ENCODE assay signal across 8 cellular contexts in the genomic region with DNA sequence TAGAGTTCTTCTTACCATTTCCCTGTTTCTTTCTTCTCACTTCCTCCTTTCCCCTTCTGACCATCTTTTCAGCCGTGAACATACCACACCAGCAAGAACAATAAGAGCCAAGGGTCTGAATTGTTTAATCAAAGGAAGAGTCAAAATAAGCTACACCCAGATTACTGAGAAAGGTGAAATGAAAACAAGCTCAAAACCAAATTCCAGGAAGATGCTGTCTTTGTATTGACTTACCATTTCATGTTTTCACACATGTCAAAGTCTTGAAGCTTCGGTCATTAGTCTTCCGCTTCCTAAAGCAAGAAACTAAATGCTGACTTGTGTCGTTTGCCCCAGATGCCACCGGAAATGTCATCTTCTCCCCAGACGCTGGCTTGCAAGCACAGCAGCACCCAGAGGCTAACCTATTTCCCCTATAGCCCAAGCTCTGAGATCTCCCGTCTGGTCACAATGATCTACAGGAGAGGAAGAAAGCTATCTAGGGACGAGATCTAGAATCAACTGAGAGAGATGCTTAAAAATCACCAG.
DNase-seq lines count a peak whose midpoint lies in the region; ATAC-seq and TF ChIP-seq lines count a peak whose summit lies in the region.

No MANE protein-coding gene starts in this region.

- H3K27me3 Mint-ChIP-seq in stimulated activated naive CD8-positive, alpha-beta T cell treated with anti-CD3 and anti-CD28 coated beads, Interleukin-15, amount 100 ng/mL, for 72 hours, result no peaks in the 10 kb centered on the region

- DNase-seq in activated gamma-delta T cell treated with Interleukin-2 at 50 U/mL for 16 hours, result peak; percentile 73
- no peak for DNase-seq in activated gamma-delta T cell (lab: John Stamatoyannopoulos, UW)
- peak; percentile 63 to 69 for DNase-seq in activated CD4-positive, alpha-beta T cell treated with anti-CD3 and anti-CD28 coated beads for 4 hours
- no peak for DNase-seq in heart right ventricle
- peak; percentile 69 to 87 for DNase-seq in stimulated activated naive CD8-positive, alpha-beta T cell treated with anti-CD3 and anti-CD28 coated beads, Interleukin-15, amount 100 ng/mL, for 72 hours
- no peak for DNase-seq in NCI-H1694 treated with DMSO at 0.1 percent for 48 hours (lab: John Stamatoyannopoulos, UW)
- DNase-seq in A172 (ENCODE audit: low spot score), result no peak

- H3K27ac Mint-ChIP-seq in stimulated activated naive CD8-positive, alpha-beta T cell treated with anti-CD3 and anti-CD28 coated beads, Interleukin-15, amount 100 ng/mL, for 72 hours, result peak overlapping the region; percentile 99 to 100

- ATAC-seq in HG03457 (IDR thresholded peaks at IDR 0.05; ENCODE audit: unreplicated experiment) (peak; percentile 61), heart right ventricle (peak in 7 of 8 donors; percentile 63 to 85 (median 76))
- peak; percentile 59 for ATAC-seq in stimulated activated naive CD8-positive, alpha-beta T cell treated with anti-CD3 and anti-CD28 coated beads, Interleukin-15, amount 100 ng/mL, for 72 hours

- H3K4me1 Mint-ChIP-seq in stimulated activated naive CD8-positive, alpha-beta T cell treated with anti-CD3 and anti-CD28 coated beads, Interleukin-15, amount 100 ng/mL, for 72 hours, result peaks cover 16% of the 10 kb centered on the region

- peaks cover 0 to 14% (median 0%) of the 10 kb centered on the region in 9 donors for H3K4me1 ChIP-seq in heart right ventricle

- TF ChIP-seq CTCF in heart right ventricle (IDR thresholded peaks at IDR 0.05), result no peak

- peak overlapping the region in 3 of 10 donors; percentile 42 to 88 (median 44) for H3K27ac ChIP-seq in heart right ventricle

- peak overlapping the region; percentile 91 to 95 for H3K4me3 Mint-ChIP-seq in stimulated activated naive CD8-positive, alpha-beta T cell treated with anti-CD3 and anti-CD28 coated beads, Interleukin-15, amount 100 ng/mL, for 72 hours

- peak overlapping the region in 6 of 10 donors; percentile 7 to 55 (median 14) for H3K4me3 ChIP-seq in heart right ventricle

- H3K36me3 ChIP-seq in heart right ventricle, result no peaks in the 10 kb centered on the region

- no peaks in the 10 kb centered on the region for H3K9me3 Mint-ChIP-seq in stimulated activated naive CD8-positive, alpha-beta T cell treated with anti-CD3 and anti-CD28 coated beads, Interleukin-15, amount 100 ng/mL, for 72 hours

- 83 to 86% methylated on average over 8 of the region's 8 CpGs for WGBS in heart right ventricle, 2 donors

- intact Hi-C loops in heart right ventricle (cut with DNase I), result loop anchor here in 1 of 10 donors (10.0 kb wide), 1 partner anchor 131 kb away; no protein-coding TSS in a partner anchor

- H3K27me3 ChIP-seq in heart right ventricle, result no peaks in the 10 kb centered on the region

- no peaks in the 10 kb centered on the region for H3K9me3 ChIP-seq in heart right ventricle

Comparison
In these comparisons a context has a peak if more than half of its experiments do, and no peak if none do; other contexts are left out.
1. DNase-seq: peak in activated gamma-delta T cell treated with Interleukin-2 at 50 U/mL for 16 hours (single experiment), activated CD4-positive, alpha-beta T cell treated with anti-CD3 and anti-CD28 coated beads for 4 hours (2 of 2) and stimulated activated naive CD8-positive, alpha-beta T cell treated with anti-CD3 and anti-CD28 coated beads, Interleukin-15, amount 100 ng/mL, for 72 hours (2 of 2); none in activated gamma-delta T cell (single experiment), heart right ventricle (0 of 2), NCI-H1694 treated with DMSO at 0.1 percent for 48 hours (single experiment) and A172 (single experiment).
2. Peak in every context shown above with its lines, with median percentiles within 50 percentile points of each other: ATAC-seq.